Comparison of ENCODE assay signal across 13 cellular contexts in the genomic region with DNA sequence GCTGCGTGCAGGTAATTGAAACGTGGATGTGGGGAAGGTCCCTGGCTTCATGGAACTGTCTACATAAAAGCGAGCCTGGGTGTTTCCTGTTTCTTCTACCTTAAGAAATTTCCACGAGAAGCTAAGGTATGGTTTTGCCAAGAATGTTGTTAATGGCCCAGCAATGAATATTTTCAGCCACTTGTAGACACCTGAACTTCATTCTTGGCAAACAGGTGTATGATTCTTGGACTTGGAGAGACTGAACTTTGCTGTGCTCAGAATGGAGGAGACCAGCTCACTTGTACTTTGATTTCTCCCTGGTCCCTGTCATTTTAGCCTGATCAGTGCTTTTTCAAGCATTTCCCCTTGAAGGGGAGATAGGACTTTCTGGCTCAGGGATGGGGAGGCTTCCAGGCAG.
"Had no signal": no experiment of that assay in that cellular context is flagged by ENCODE, and none has a peak within 500 bp of the region (broad histone marks: within the 10 kb centered on the region; RNA-seq: fewer than 3 reads in every experiment).

No MANE protein-coding gene starts in this region.

- H3K4me3 ChIP-seq: neural progenitor cell, ovary, sigmoid colon, thoracic aorta, vagina had no signal

- H3K27me3 ChIP-seq: neural progenitor cell, ovary, sigmoid colon, vagina had no signal

- ATAC-seq: left ventricle myocardium superior; stimulated activated naive CD8-positive, alpha-beta T cell treated with anti-CD3 and anti-CD28 coated beads, Interleukin-15, amount 100 ng/mL, for 72 hours had no signal

- DNase-seq: activated CD8-positive, alpha-beta memory T cell treated with anti-CD3 and anti-CD28 coated beads for 24 hours; glutamatergic neuron; hypothalamus; left ventricle myocardium superior; ovary; sigmoid colon; stimulated activated CD4-positive, alpha-beta T cell treated with anti-CD3 and anti-CD28 coated beads, Interleukin-1b, Interleukin-23, amount 100 ng/mL, for 48 hours; stimulated activated naive CD8-positive, alpha-beta T cell treated with anti-CD3 and anti-CD28 coated beads, Interleukin-15, amount 100 ng/mL, for 72 hours; SW 1271; T1000 had no signal

- H3K27ac ChIP-seq: neural progenitor cell, ovary, thoracic aorta, vagina had no signal

- H3K4me3 Mint-ChIP-seq: neural progenitor cell had no signal

- H3K36me3 ChIP-seq: neural progenitor cell, ovary, sigmoid colon, thoracic aorta, vagina had no signal

- H3K27ac Mint-ChIP-seq: stimulated activated naive CD8-positive, alpha-beta T cell treated with anti-CD3 and anti-CD28 coated beads, Interleukin-15, amount 100 ng/mL, for 72 hours had no signal

- H3K9me3 Mint-ChIP-seq: neural progenitor cell; stimulated activated naive CD8-positive, alpha-beta T cell treated with anti-CD3 and anti-CD28 coated beads, Interleukin-15, amount 100 ng/mL, for 72 hours had no signal

- H3K9me3 ChIP-seq: ovary, sigmoid colon, thoracic aorta, vagina had no signal
